Comparison of ENCODE assay signal across 12 cellular contexts in genomic region chr17:61495161-61495857, GRCh38. TPM values are rescaled to one million over a fixed set of nuclear protein-coding genes. Genes with fewer than 3 reads are reported as not detected.
DNase-seq lines count a peak whose midpoint lies in the region; ATAC-seq, FAIRE-seq and TF ChIP-seq lines count a peak whose summit lies in the region.
"Had no signal": no experiment of that assay in that cellular context is flagged by ENCODE, and none has a peak within 500 bp of the region (broad histone marks: within the 10 kb centered on the region; RNA-seq: fewer than 3 reads in every experiment).

No MANE protein-coding gene starts in this region.

- CTCF ChIA-PET in activated CD8-positive, alpha-beta memory T cell treated with anti-CD3 and anti-CD28 coated beads, Interleukin-2, amount 10 ng/mL, durations not matched to agents 7 days and 5 days (lab: Charles Lee), result interaction anchor here (1.9 kb wide), 1 partner anchor 11 kb away, joined by 4 read pairs; no protein-coding TSS in a partner anchor
- CTCF ChIA-PET in endothelial cell of umbilical vein (lab: Charles Lee), result interaction anchor here (2.4 kb wide), 1 partner anchor 83 kb away, joined by 8 read pairs; no protein-coding TSS in a partner anchor

- dilution Hi-C loops in endothelial cell of umbilical vein (cut with MboI; ENCODE audit: extremely low pct_ligation_motif_present, low sequenced_read_pairs), result no loop called here

- H3K36me3 Mint-ChIP-seq in activated CD8-positive, alpha-beta memory T cell treated with anti-CD3 and anti-CD28 coated beads, Interleukin-2, amount 10 ng/mL, durations not matched to agents 7 days and 5 days, result no peaks in the 10 kb centered on the region
- H3K36me3 Mint-ChIP-seq in stimulated activated naive B cell treated with anti-CD40 and anti-IgM and Interleukin-4, amounts not matched to agents 10 μg/mL and 1 μg/mL and 100 μg/mL, for 72 hours, result no peaks in the 10 kb centered on the region

- ATAC-seq in activated CD8-positive, alpha-beta memory T cell treated with anti-CD3 and anti-CD28 coated beads, Interleukin-2, amount 10 ng/mL, durations not matched to agents 7 days and 5 days, result peak; percentile 61
- no peak for ATAC-seq in stimulated activated naive B cell treated with anti-CD40 and anti-IgM and Interleukin-4, amounts not matched to agents 10 μg/mL and 1 μg/mL and 100 μg/mL, for 72 hours (replicated peaks)
- ATAC-seq in GM21825 (IDR thresholded peaks at IDR 0.05; ENCODE audit: unreplicated experiment), result no peak
- no peak for ATAC-seq in HG03378 (IDR thresholded peaks at IDR 0.05; ENCODE audit: unreplicated experiment)

- peaks cover 4 to 5% of the 10 kb centered on the region in 2 experiments for H3K27me3 ChIP-seq in endothelial cell of umbilical vein (ENCODE audit: control insufficient read depth in 2 of 2, insufficient read depth in 2 of 2, low read length in 2 of 2)

- no peaks in the 10 kb centered on the region for H3K79me2 ChIP-seq in endothelial cell of umbilical vein (ENCODE audit: control insufficient read depth, insufficient read depth, low read length)

- TSS peak; percentile 94 for BruUV-seq in endothelial cell of umbilical vein (replicated peaks; lab: Mats Ljungman, UMichigan)

- no peak for DNase-seq in activated CD8-positive, alpha-beta memory T cell treated with anti-CD3 and anti-CD28 coated beads, Interleukin-2, amount 10 ng/mL, durations not matched to agents 7 days and 5 days
- no peak for DNase-seq in activated CD8-positive, alpha-beta memory T cell treated with anti-CD3 and anti-CD28 coated beads for 24 hours
- DNase-seq in RPMI7951 (ENCODE audit: low read depth) (peak; percentile 93), endothelial cell of umbilical vein (ENCODE audit: low read depth, low spot score) (peak; percentile 56), NCI-H2029 treated with DMSO at 0.1 percent for 48 hours (lab: John Stamatoyannopoulos, UW) (no peak)
- no peak for DNase-seq in stimulated activated naive B cell treated with anti-CD40 and anti-IgM and Interleukin-4, amounts not matched to agents 10 μg/mL and 1 μg/mL and 100 μg/mL, for 72 hours
- DNase-seq: activated CD4-positive, alpha-beta T cell treated with anti-CD3 and anti-CD28 coated beads, Interleukin-2, amount 50 U/mL, for 4 hours; NCI-H2171 treated with DMSO at 0.1 percent for 48 hours had no signal

- peak overlapping the region; percentile 87 for H2AFZ ChIP-seq in endothelial cell of umbilical vein (ENCODE audit: low read depth, low read length)

- H3K9me1 ChIP-seq in endothelial cell of umbilical vein (replicated peaks; ENCODE audit: control insufficient read depth, extremely low read depth, insufficient read depth, low read length), result no peaks in the 10 kb centered on the region

- TF ChIP-seq CTCF in endothelial cell of umbilical vein (IDR thresholded peaks at IDR 0.05; ENCODE audit: extremely low read depth in 1 of 2, insufficient read depth in 1 of 2, low read depth in 1 of 2, low read length in 2 of 2), result no peak

- peak; percentile 87 for FAIRE-seq in endothelial cell of umbilical vein (lab: Jason Lieb, UNC)
- FAIRE-seq: colon had no signal

- POLR2A ChIA-PET in endothelial cell of umbilical vein (lab: Charles Lee), result no interaction called here

- H3K9me3 Mint-ChIP-seq in activated CD8-positive, alpha-beta memory T cell treated with anti-CD3 and anti-CD28 coated beads, Interleukin-2, amount 10 ng/mL, durations not matched to agents 7 days and 5 days (ENCODE audit: low read depth), result no peaks in the 10 kb centered on the region
- H3K9me3 Mint-ChIP-seq in stimulated activated naive B cell treated with anti-CD40 and anti-IgM and Interleukin-4, amounts not matched to agents 10 μg/mL and 1 μg/mL and 100 μg/mL, for 72 hours, result no peaks in the 10 kb centered on the region

- H3K27ac Mint-ChIP-seq in activated CD8-positive, alpha-beta memory T cell treated with anti-CD3 and anti-CD28 coated beads, Interleukin-2, amount 10 ng/mL, durations not matched to agents 7 days and 5 days, result no peak overlapping the region
- H3K27ac Mint-ChIP-seq in stimulated activated naive B cell treated with anti-CD40 and anti-IgM and Interleukin-4, amounts not matched to agents 10 μg/mL and 1 μg/mL and 100 μg/mL, for 72 hours, result no peak overlapping the region

- H3K9ac ChIP-seq in endothelial cell of umbilical vein (replicated peaks; ENCODE audit: extremely low read depth, insufficient read depth, low read length), result peak overlapping the region; percentile 5

- H3K4me3 Mint-ChIP-seq in activated CD8-positive, alpha-beta memory T cell treated with anti-CD3 and anti-CD28 coated beads, Interleukin-2, amount 10 ng/mL, durations not matched to agents 7 days and 5 days, result no peak overlapping the region
- peak overlapping the region; percentile 22 to 55 for H3K4me3 Mint-ChIP-seq in stimulated activated naive B cell treated with anti-CD40 and anti-IgM and Interleukin-4, amounts not matched to agents 10 μg/mL and 1 μg/mL and 100 μg/mL, for 72 hours

- peaks cover 29% of the 10 kb centered on the region for H3K27me3 Mint-ChIP-seq in activated CD8-positive, alpha-beta memory T cell treated with anti-CD3 and anti-CD28 coated beads, Interleukin-2, amount 10 ng/mL, durations not matched to agents 7 days and 5 days
- peaks cover 12 to 40% of the 10 kb centered on the region in 2 donors for H3K27me3 Mint-ChIP-seq in stimulated activated naive B cell treated with anti-CD40 and anti-IgM and Interleukin-4, amounts not matched to agents 10 μg/mL and 1 μg/mL and 100 μg/mL, for 72 hours

- peak overlapping the region in 2 of 3 experiments; percentile 19 to 22 for H3K4me3 ChIP-seq in endothelial cell of umbilical vein (replicated peaks in 1 of 3; ENCODE audit: insufficient read depth in 1 of 3, low read depth in 1 of 3, low read length in 3 of 3)
- H3K4me3 ChIP-seq: lung had no signal

- H3K4me2 ChIP-seq in endothelial cell of umbilical vein (ENCODE audit: insufficient read depth, low read length), result peak overlapping the region; percentile 69

- no peaks in the 10 kb centered on the region for H4K20me1 ChIP-seq in endothelial cell of umbilical vein (replicated peaks; ENCODE audit: control insufficient read depth, extremely low read depth, insufficient read depth, low read length)

- H3K36me3 ChIP-seq in endothelial cell of umbilical vein (ENCODE audit: control insufficient read depth in 2 of 2, extremely low read depth in 1 of 2, insufficient read depth in 2 of 2, low read length in 2 of 2), result no peaks in the 10 kb centered on the region

- no peak for TF ChIP-seq POLR2A in endothelial cell of umbilical vein (IDR thresholded peaks at IDR 0.05; ENCODE audit: low read depth, low read length)

- peak overlapping the region; percentile 28 for H3K27ac ChIP-seq in endothelial cell of umbilical vein (ENCODE audit: insufficient read depth, low read depth, low read length)

- no peaks in the 10 kb centered on the region for H3K9me3 ChIP-seq in endothelial cell of umbilical vein (replicated peaks; ENCODE audit: control insufficient read depth, insufficient read depth, low read length)

- intact Hi-C loops in endothelial cell of umbilical vein (cut with micrococcal nuclease), result no loop called here

- peaks cover 15% of the 10 kb centered on the region for H3K4me1 ChIP-seq in endothelial cell of umbilical vein (ENCODE audit: control insufficient read depth, extremely low read depth, insufficient read depth, low read length)

- H3K4me1 Mint-ChIP-seq in activated CD8-positive, alpha-beta memory T cell treated with anti-CD3 and anti-CD28 coated beads, Interleukin-2, amount 10 ng/mL, durations not matched to agents 7 days and 5 days, result peaks cover 11% of the 10 kb centered on the region
- peaks cover 0 to 2% of the 10 kb centered on the region in 2 donors for H3K4me1 Mint-ChIP-seq in stimulated activated naive B cell treated with anti-CD40 and anti-IgM and Interleukin-4, amounts not matched to agents 10 μg/mL and 1 μg/mL and 100 μg/mL, for 72 hours

TF ChIP-seq in endothelial cell of umbilical vein, 7 proteins besides CTCF, POLR2A, EP300 and RAD21:
- no peak for TF ChIP-seq MYC (IDR thresholded peaks at IDR 0.05; ENCODE audit: low read depth, low read length)
- no peak for TF ChIP-seq POLR2AphosphoS5 (IDR thresholded peaks at IDR 0.05; ENCODE audit: insufficient read depth, low read depth, low read length)
- peak; percentile 49 for TF ChIP-seq JUN (IDR thresholded peaks at IDR 0.05; ENCODE audit: borderline replicate concordance, insufficient read depth, insufficient read length, low read depth)
- no peak for TF ChIP-seq MAX (IDR thresholded peaks at IDR 0.05; ENCODE audit: insufficient read depth, insufficient read length)
- TF ChIP-seq EZH2 (IDR thresholded peaks at IDR 0.05; ENCODE audit: borderline replicate concordance, low read depth, low read length, severe bottlenecking), result no peak
- TF ChIP-seq FOS (IDR thresholded peaks at IDR 0.05; ENCODE audit: borderline replicate concordance, insufficient read depth, low read length), result peak; percentile 53
- TF ChIP-seq GATA2 (IDR thresholded peaks at IDR 0.05; ENCODE audit: insufficient read depth, insufficient read length, low read depth, low read length), result no peak

RNA-seq across cellular contexts. Expression of gene TBX4, which starts 43.1 kb away (rescaled TPM):
- total RNA-seq in activated CD8-positive, alpha-beta memory T cell treated with anti-CD3 and anti-CD28 coated beads, Interleukin-2, amount 10 ng/mL, durations not matched to agents 7 days and 5 days, result not detected
- total RNA-seq in RPMI7951 (2014; rRNA removed; shearing (Covaris generic)), result not detected in 2 replicates
- not detected in 2 replicates for total RNA-seq in endothelial cell of umbilical vein
- polyA plus RNA-seq in endothelial cell of umbilical vein, result not detected in 2 replicates
- polyA plus RNA-seq in endothelial cell of umbilical vein (2011; cell fraction: cytosol; rRNA removed), result not detected in 2 replicates
- not detected in 2 replicates for polyA plus RNA-seq in endothelial cell of umbilical vein (2011; cell fraction: nucleus; rRNA removed)
- polyA plus RNA-seq in endothelial cell of umbilical vein (2012), result not detected in 2 replicates
- not detected in 2 replicates for polyA minus RNA-seq in endothelial cell of umbilical vein
- polyA minus RNA-seq in endothelial cell of umbilical vein (2011; cell fraction: cytosol; rRNA and poly(A)+ RNA removed), result not detected
- polyA minus RNA-seq in endothelial cell of umbilical vein (2011; cell fraction: nucleus; rRNA and poly(A)+ RNA removed), result not detected in 2 replicates

Comparison
In these comparisons a context has a peak if more than half of its experiments do, and no peak if none do; other contexts are left out.
1. DNase-seq: peak in RPMI7951 (single experiment) and endothelial cell of umbilical vein (single experiment); none in activated CD8-positive, alpha-beta memory T cell treated with anti-CD3 and anti-CD28 coated beads, Interleukin-2, amount 10 ng/mL, durations not matched to agents 7 days and 5 days (single experiment), activated CD8-positive, alpha-beta memory T cell treated with anti-CD3 and anti-CD28 coated beads for 24 hours (single experiment), stimulated activated naive B cell treated with anti-CD40 and anti-IgM and Interleukin-4, amounts not matched to agents 10 μg/mL and 1 μg/mL and 100 μg/mL, for 72 hours (single experiment) and NCI-H2029 treated with DMSO at 0.1 percent for 48 hours (single experiment).